ENCODE assay signal across 1 cellular context in the genomic region with DNA sequence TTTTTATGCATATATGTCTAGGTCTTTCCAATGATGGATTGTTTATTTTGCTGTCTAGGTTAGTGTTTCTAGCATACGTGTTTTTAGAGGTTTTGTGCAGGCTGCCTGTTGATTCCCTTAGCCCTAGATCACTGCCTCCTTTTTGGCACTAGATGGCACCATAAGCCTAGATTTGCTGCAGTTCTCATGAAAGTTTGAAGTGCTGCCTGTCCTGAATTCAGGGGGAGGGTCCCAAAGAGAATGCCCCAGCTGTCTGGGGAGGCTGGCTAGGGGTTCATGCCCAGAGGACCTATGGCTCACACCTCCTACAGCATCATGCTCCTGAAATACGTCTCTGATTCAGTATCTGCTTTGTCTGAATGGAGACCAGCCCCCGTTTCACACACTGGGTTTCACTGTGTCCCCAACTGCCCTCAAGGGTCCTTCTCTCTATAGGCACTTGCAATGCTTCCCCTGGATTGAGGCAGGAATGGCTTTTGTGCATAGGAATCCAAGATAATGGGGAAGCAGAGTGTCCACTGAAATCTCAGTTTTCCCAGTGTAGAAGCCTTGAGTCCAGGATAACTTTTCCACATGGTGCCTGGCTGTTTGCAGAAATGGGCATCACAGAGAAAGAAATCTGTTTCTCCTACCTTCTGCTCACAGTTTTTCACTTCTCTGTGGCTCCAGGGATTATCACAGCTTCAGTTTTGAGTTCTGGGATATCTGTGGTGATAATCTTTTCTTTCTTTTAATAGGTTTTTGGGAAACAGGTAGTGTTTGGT.
TF ChIP-seq lines count a peak whose summit lies in the region.

No MANE protein-coding gene starts in this region.

TF ChIP-seq in WTC11, 78 proteins besides CTCF, POLR2A, EP300 and RAD21 (continued from another document):
- TF ChIP-seq ZNF263 (CRISPR knock-in tag; IDR thresholded peaks at IDR 0.05; ENCODE audit: low read depth), result no peak
- TF ChIP-seq, protein P1, sequence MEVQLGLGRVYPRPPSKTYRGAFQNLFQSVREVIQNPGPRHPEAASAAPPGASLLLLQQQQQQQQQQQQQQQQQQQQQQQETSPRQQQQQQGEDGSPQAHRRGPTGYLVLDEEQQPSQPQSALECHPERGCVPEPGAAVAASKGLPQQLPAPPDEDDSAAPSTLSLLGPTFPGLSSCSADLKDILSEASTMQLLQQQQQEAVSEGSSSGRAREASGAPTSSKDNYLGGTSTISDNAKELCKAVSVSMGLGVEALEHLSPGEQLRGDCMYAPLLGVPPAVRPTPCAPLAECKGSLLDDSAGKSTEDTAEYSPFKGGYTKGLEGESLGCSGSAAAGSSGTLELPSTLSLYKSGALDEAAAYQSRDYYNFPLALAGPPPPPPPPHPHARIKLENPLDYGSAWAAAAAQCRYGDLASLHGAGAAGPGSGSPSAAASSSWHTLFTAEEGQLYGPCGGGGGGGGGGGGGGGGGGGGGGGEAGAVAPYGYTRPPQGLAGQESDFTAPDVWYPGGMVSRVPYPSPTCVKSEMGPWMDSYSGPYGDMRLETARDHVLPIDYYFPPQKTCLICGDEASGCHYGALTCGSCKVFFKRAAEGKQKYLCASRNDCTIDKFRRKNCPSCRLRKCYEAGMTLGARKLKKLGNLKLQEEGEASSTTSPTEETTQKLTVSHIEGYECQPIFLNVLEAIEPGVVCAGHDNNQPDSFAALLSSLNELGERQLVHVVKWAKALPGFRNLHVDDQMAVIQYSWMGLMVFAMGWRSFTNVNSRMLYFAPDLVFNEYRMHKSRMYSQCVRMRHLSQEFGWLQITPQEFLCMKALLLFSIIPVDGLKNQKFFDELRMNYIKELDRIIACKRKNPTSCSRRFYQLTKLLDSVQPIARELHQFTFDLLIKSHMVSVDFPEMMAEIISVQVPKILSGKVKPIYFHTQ (CRISPR knock-in tag; IDR thresholded peaks at IDR 0.05), result no peak
TF ChIP-seq in WTC11: peak in this region for 0.
